Comparison of ENCODE assay signal across 23 cellular contexts in the genomic region with DNA sequence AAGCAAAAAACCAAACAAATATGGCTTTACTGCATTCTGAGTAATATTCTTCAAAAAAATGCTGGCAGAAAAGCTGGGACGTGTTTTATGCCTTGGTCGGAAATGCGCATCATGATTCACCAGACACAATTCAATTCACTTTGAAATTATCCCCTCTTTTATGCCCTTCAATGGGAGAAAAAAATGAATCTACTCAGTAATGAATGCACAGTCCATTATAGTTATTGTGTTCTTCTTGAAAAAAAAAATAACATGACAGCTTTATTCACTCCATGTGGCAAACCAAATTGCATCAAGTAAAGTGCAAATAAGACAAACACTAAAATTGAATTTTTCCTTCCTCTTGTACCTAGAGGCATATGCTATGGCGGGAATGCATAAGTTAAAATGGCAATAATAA.
"Had no signal": no experiment of that assay in that cellular context is flagged by ENCODE, and none has a peak within 500 bp of the region (broad histone marks: within the 10 kb centered on the region; RNA-seq: fewer than 3 reads in every experiment).

No MANE protein-coding gene starts in this region.

- H3K4me3 Mint-ChIP-seq: dendritic cell treated with granulocyte-macrophage colony-stimulating factor and Interleukin-4, amounts not matched to agents 40 ng/mL and 50 ng/mL, for 4 days; effector memory CD8-positive, alpha-beta T cell; endodermal cell had no signal

- ATAC-seq: effector memory CD8-positive, alpha-beta T cell; esophagus mucosa; gastrocnemius medialis; heart right ventricle; left cardiac atrium; left lung; left ventricle myocardium superior; lower lobe of right lung had no signal

- H3K27me3 Mint-ChIP-seq: dendritic cell treated with granulocyte-macrophage colony-stimulating factor and Interleukin-4, amounts not matched to agents 40 ng/mL and 50 ng/mL, for 4 days; effector memory CD8-positive, alpha-beta T cell had no signal

- H3K27me3 ChIP-seq: colonic mucosa, esophagus squamous epithelium, gastrocnemius medialis, heart right ventricle, left lung had no signal

- H3K4me3 ChIP-seq: colonic mucosa, esophagus squamous epithelium, gastrocnemius medialis, heart right ventricle, left lung, lower lobe of right lung had no signal

- DNase-seq: colonic mucosa; cortex of kidney; effector CD8-positive, alpha-beta T cell; effector memory CD8-positive, alpha-beta T cell; endodermal cell; erythroblast; esophagus squamous epithelium; foreskin fibroblast; foreskin melanocyte; gastrocnemius medialis; glutamatergic neuron; head of caudate nucleus; heart right ventricle; hippocampal formation; left cardiac atrium; left lung; left ventricle myocardium superior; lower lobe of right lung; mesendoderm; midbrain had no signal

- H3K36me3 ChIP-seq: colonic mucosa, esophagus squamous epithelium, gastrocnemius medialis, heart right ventricle, left lung, lower lobe of right lung had no signal

- H3K27ac Mint-ChIP-seq: dendritic cell treated with granulocyte-macrophage colony-stimulating factor and Interleukin-4, amounts not matched to agents 40 ng/mL and 50 ng/mL, for 4 days; effector memory CD8-positive, alpha-beta T cell; endodermal cell had no signal

- H3K9me3 Mint-ChIP-seq: effector memory CD8-positive, alpha-beta T cell; endodermal cell had no signal

- H3K9me3 ChIP-seq: colonic mucosa, esophagus squamous epithelium, gastrocnemius medialis, heart right ventricle, left lung, lower lobe of right lung had no signal

- H3K27ac ChIP-seq: colonic mucosa, epithelial cell of prostate, esophagus squamous epithelium, heart right ventricle, left lung, lower lobe of right lung had no signal
